8 cellular contexts compared by ENCODE assay signal in the genomic region with DNA sequence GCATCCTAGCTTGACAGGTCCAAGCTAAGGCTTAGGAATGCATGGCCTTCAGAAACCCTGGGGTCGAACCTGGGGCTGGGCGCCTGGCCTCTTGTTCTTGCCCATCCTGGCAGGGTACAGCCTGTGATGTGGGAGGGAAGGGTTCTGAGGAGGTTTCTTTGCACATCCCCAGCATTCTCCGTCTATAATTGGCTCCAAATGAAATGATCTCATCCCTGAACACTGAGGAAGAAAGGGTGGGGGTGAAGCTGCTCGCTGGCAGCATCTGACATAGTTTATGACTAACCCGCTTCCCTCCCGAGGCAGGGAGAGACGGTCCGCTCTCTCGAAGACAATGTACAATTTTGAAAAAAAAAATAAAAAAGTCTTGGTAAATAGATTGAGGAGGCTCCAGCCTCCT.
DNase-seq lines count a peak whose midpoint lies in the region; ATAC-seq, FAIRE-seq and TF ChIP-seq lines count a peak whose summit lies in the region.

No MANE protein-coding gene starts in this region.

- ATAC-seq in right lobe of liver (peak in 3 of 4 donors; percentile 42 to 52 (median 43)), HepG2 (no peak), aorta (ENCODE audit: low FRiP score) (peak; percentile 82)
- no peak for ATAC-seq in stimulated activated memory B cell treated with anti-CD40 and anti-IgM and Interleukin-4, amounts not matched to agents 10 μg/mL and 1 μg/mL and 100 μg/mL, for 72 hours

- no peaks in the 10 kb centered on the region for H3K27me3 ChIP-seq in right lobe of liver
- peaks cover 6 to 38% of the 10 kb centered on the region in 2 experiments; a peak in 3 of 5 replicates for H3K27me3 ChIP-seq in HepG2 (ENCODE audit: control insufficient read depth in 1 of 2, insufficient read depth in 2 of 2, low read length in 2 of 2)
- no peaks in the 10 kb centered on the region for H3K27me3 ChIP-seq in aorta (ENCODE audit: control insufficient read depth in 1 of 2, insufficient read depth in 2 of 2, low read length in 1 of 2)

- H3K27ac ChIP-seq in right lobe of liver (no peak overlapping the region), HepG2 (ENCODE audit: extremely low read length, insufficient read depth, low read length) (no peak overlapping the region), aorta (ENCODE audit: low read depth in 1 of 2, low read length in 2 of 2) (peak overlapping the region in 1 of 2 donors; percentile 13)

- in situ Hi-C loops in HepG2 (cut with HindIII; ENCODE audit: extremely low pct_ligation_motif_present, low pct_unique_long_range_greater_than_20kb): loop anchor here (25.0 kb wide), 1 partner anchor 542 kb away; no protein-coding TSS in a partner anchor
- in situ Hi-C loops in KBM-7 (cut with MboI; ENCODE audit: low pct_unique_long_range_greater_than_20kb, low sequenced_read_pairs): loop anchor here (25.0 kb wide), 2 partner anchors 167 to 542 kb away; no protein-coding TSS in a partner anchor

- no peaks in the 10 kb centered on the region for H3K9me3 Mint-ChIP-seq in chondrocyte (ENCODE audit: low read depth)
- no peaks in the 10 kb centered on the region for H3K9me3 Mint-ChIP-seq in activated CD4-positive, alpha-beta memory T cell treated with anti-CD3 and anti-CD28 coated beads, Interleukin-2, amount 10 ng/mL, durations not matched to agents 7 days and 5 days
- H3K9me3 Mint-ChIP-seq in stimulated activated memory B cell treated with anti-CD40 and anti-IgM and Interleukin-4, amounts not matched to agents 10 μg/mL and 1 μg/mL and 100 μg/mL, for 72 hours: no peaks in the 10 kb centered on the region

- no peaks in the 10 kb centered on the region for H3K36me3 Mint-ChIP-seq in chondrocyte (ENCODE audit: low read depth)
- no peaks in the 10 kb centered on the region for H3K36me3 Mint-ChIP-seq in activated CD4-positive, alpha-beta memory T cell treated with anti-CD3 and anti-CD28 coated beads, Interleukin-2, amount 10 ng/mL, durations not matched to agents 7 days and 5 days (ENCODE audit: low read depth)
- no peaks in the 10 kb centered on the region for H3K36me3 Mint-ChIP-seq in stimulated activated memory B cell treated with anti-CD40 and anti-IgM and Interleukin-4, amounts not matched to agents 10 μg/mL and 1 μg/mL and 100 μg/mL, for 72 hours

- intact Hi-C loops in right lobe of liver (cut with DNase I): no loop called here
- intact Hi-C loops in HepG2 (cut with micrococcal nuclease; ENCODE audit: unreplicated experiment): no loop called here
- intact Hi-C loops in aorta (cut with DNase I): loop anchor here in 1 of 2 donors (10.0 kb wide), 1 partner anchor 50 kb away; no protein-coding TSS in a partner anchor

- TF ChIP-seq CTCF in right lobe of liver (IDR thresholded peaks at IDR 0.05): no peak
- TF ChIP-seq CTCF in HepG2 (CRISPR knock-in tag; IDR thresholded peaks at IDR 0.05): no peak
- no peak for TF ChIP-seq CTCF in chondrocyte (IDR thresholded peaks at IDR 0.05)

- no peak for FAIRE-seq in HepG2 (lab: Jason Lieb, UNC)

- H2AFZ ChIP-seq in HepG2 (ENCODE audit: low read length): no peak overlapping the region

- no peak overlapping the region for H3K9ac ChIP-seq in HepG2 (ENCODE audit: insufficient read depth, low read depth, low read length)

- no peaks in the 10 kb centered on the region for H3K79me2 ChIP-seq in HepG2 (ENCODE audit: insufficient read depth, low read length)

- CTCF ChIA-PET in HepG2 (lab: Yijun Ruan, JAX; ENCODE audit: low intra/inter-chr PET ratio, low total read pairs): interaction anchor here (4.0 kb wide), 1 partner anchor 11 kb away, joined by 12 read pairs; no protein-coding TSS in a partner anchor
- CTCF ChIA-PET in activated CD4-positive, alpha-beta memory T cell treated with anti-CD3 and anti-CD28 coated beads, Interleukin-2, amount 10 ng/mL, durations not matched to agents 7 days and 5 days (lab: Charles Lee): interaction anchor here (1.5 kb wide), 1 partner anchor 10 kb away, joined by 5 read pairs; no protein-coding TSS in a partner anchor

- H3K4me2 ChIP-seq in HepG2 (ENCODE audit: low read depth, low read length): no peak overlapping the region

- H4K20me1 ChIP-seq in HepG2 (ENCODE audit: insufficient read depth, low read length): no peaks in the 10 kb centered on the region; the same call in 1 of the 2 replicates

- no TSS peak for BruUV-seq in HepG2 (replicated peaks; lab: Mats Ljungman, UMichigan)

- H3K27me3 Mint-ChIP-seq in chondrocyte (ENCODE audit: low read depth): no peaks in the 10 kb centered on the region
- peaks cover 25% of the 10 kb centered on the region for H3K27me3 Mint-ChIP-seq in activated CD4-positive, alpha-beta memory T cell treated with anti-CD3 and anti-CD28 coated beads, Interleukin-2, amount 10 ng/mL, durations not matched to agents 7 days and 5 days
- peaks cover 48% of the 10 kb centered on the region for H3K27me3 Mint-ChIP-seq in stimulated activated memory B cell treated with anti-CD40 and anti-IgM and Interleukin-4, amounts not matched to agents 10 μg/mL and 1 μg/mL and 100 μg/mL, for 72 hours

- H3K4me3 Mint-ChIP-seq in chondrocyte (ENCODE audit: unreplicated experiment): no peak overlapping the region
- no peak overlapping the region for H3K4me3 Mint-ChIP-seq in activated CD4-positive, alpha-beta memory T cell treated with anti-CD3 and anti-CD28 coated beads, Interleukin-2, amount 10 ng/mL, durations not matched to agents 7 days and 5 days
- H3K4me3 Mint-ChIP-seq in stimulated activated memory B cell treated with anti-CD40 and anti-IgM and Interleukin-4, amounts not matched to agents 10 μg/mL and 1 μg/mL and 100 μg/mL, for 72 hours: no peak overlapping the region

- H3K4me1 ChIP-seq in right lobe of liver: no peaks in the 10 kb centered on the region
- H3K4me1 ChIP-seq in HepG2 (ENCODE audit: insufficient read depth, low read length): no peaks in the 10 kb centered on the region
- no peaks in the 10 kb centered on the region for H3K4me1 ChIP-seq in aorta (ENCODE audit: control insufficient read depth in 1 of 2, insufficient read depth in 2 of 2, low read length in 2 of 2)

- H3K9me3 ChIP-seq in right lobe of liver: no peaks in the 10 kb centered on the region
- H3K9me3 ChIP-seq in HepG2 (ENCODE audit: low read length): no peaks in the 10 kb centered on the region
- no peaks in the 10 kb centered on the region for H3K9me3 ChIP-seq in aorta (ENCODE audit: control insufficient read depth, low read length)

- DNase-seq in right lobe of liver (no peak), HepG2 (ENCODE audit: low spot score) (no peak), chondrocyte (ENCODE audit: low spot score) (no peak), lung microvascular endothelial cell (ENCODE audit: low read depth in 2 of 2) (peak; percentile 31 to 93), aorta (peak; percentile 75 to 84), KBM-7 (no peak)
- no peak for DNase-seq in activated CD4-positive, alpha-beta memory T cell treated with anti-CD3 and anti-CD28 coated beads, Interleukin-2, amount 10 ng/mL, durations not matched to agents 7 days and 5 days

- POLR2A ChIA-PET in HepG2 (lab: Yijun Ruan, JAX): no interaction called here
- POLR2A ChIA-PET in activated CD4-positive, alpha-beta memory T cell treated with anti-CD3 and anti-CD28 coated beads, Interleukin-2, amount 10 ng/mL, durations not matched to agents 7 days and 5 days (lab: Charles Lee): no interaction called here

- TF ChIP-seq RAD21 in HepG2 (CRISPR knock-in tag; IDR thresholded peaks at IDR 0.05): no peak

- TF ChIP-seq EP300 in HepG2 (IDR thresholded peaks at IDR 0.05; ENCODE audit: low read depth in 2 of 2, low read length in 2 of 2) (no peak), HepG2 (CRISPR knock-in tag; IDR thresholded peaks at IDR 0.05; ENCODE audit: borderline replicate concordance) (no peak)

- H3K36me3 ChIP-seq in right lobe of liver (no peaks in the 10 kb centered on the region), HepG2 (replicated peaks in 1 of 2; ENCODE audit: control insufficient read depth in 1 of 2, insufficient read depth in 2 of 2, low read length in 2 of 2) (no peaks in the 10 kb centered on the region), aorta (ENCODE audit: control insufficient read depth in 1 of 2, insufficient read depth in 2 of 2, low read length in 1 of 2) (no peaks in the 10 kb centered on the region)

- H3K4me1 Mint-ChIP-seq in chondrocyte (ENCODE audit: low read depth): peaks cover 56% of the 10 kb centered on the region
- H3K4me1 Mint-ChIP-seq in activated CD4-positive, alpha-beta memory T cell treated with anti-CD3 and anti-CD28 coated beads, Interleukin-2, amount 10 ng/mL, durations not matched to agents 7 days and 5 days: no peaks in the 10 kb centered on the region
- peaks cover 16% of the 10 kb centered on the region for H3K4me1 Mint-ChIP-seq in stimulated activated memory B cell treated with anti-CD40 and anti-IgM and Interleukin-4, amounts not matched to agents 10 μg/mL and 1 μg/mL and 100 μg/mL, for 72 hours

- peak overlapping the region; percentile 92 for H3K27ac Mint-ChIP-seq in chondrocyte (ENCODE audit: unreplicated experiment)
- H3K27ac Mint-ChIP-seq in activated CD4-positive, alpha-beta memory T cell treated with anti-CD3 and anti-CD28 coated beads, Interleukin-2, amount 10 ng/mL, durations not matched to agents 7 days and 5 days: no peak overlapping the region
- H3K27ac Mint-ChIP-seq in stimulated activated memory B cell treated with anti-CD40 and anti-IgM and Interleukin-4, amounts not matched to agents 10 μg/mL and 1 μg/mL and 100 μg/mL, for 72 hours: no peak overlapping the region

- H3K4me3 ChIP-seq in right lobe of liver: no peak overlapping the region
- H3K4me3 ChIP-seq in HepG2 (replicated peaks in 1 of 3; ENCODE audit: insufficient read depth in 1 of 3, low read depth in 2 of 3, low read length in 3 of 3): no peak overlapping the region
- no peak overlapping the region for H3K4me3 ChIP-seq in aorta (ENCODE audit: low read length in 2 of 2)

- TF ChIP-seq POLR2A in right lobe of liver (IDR thresholded peaks at IDR 0.05) (no peak), HepG2 (IDR thresholded peaks at IDR 0.05; ENCODE audit: insufficient read depth in 1 of 2, low read depth in 2 of 2, low read length in 2 of 2) (no peak)

- WGBS in right lobe of liver (ENCODE audit: insufficient coverage, low coverage, low lambda C conversion rate, missing lambda C conversion rate): 81% methylated on average over 5 of the region's 9 CpGs
- 33% methylated on average over 9 of the region's 9 CpGs for WGBS in HepG2 (ENCODE audit: low lambda C conversion rate)
- 6% methylated on average over 9 of the region's 9 CpGs for WGBS in aorta, 2 donors

TF ChIP-seq in HepG2, 621 proteins besides CTCF, POLR2A, EP300 and RAD21:
- TF ChIP-seq TARDBP (CRISPR knock-in tag; IDR thresholded peaks at IDR 0.05): no peak

Comparison
In these comparisons a context has a peak if more than half of its experiments do, and no peak if none do; other contexts are left out.
1. ATAC-seq: peak in right lobe of liver (3 of 4) and aorta (single experiment); none in HepG2 (single experiment) and stimulated activated memory B cell treated with anti-CD40 and anti-IgM and Interleukin-4, amounts not matched to agents 10 μg/mL and 1 μg/mL and 100 μg/mL, for 72 hours (single experiment).
2. DNase-seq: peak in lung microvascular endothelial cell (2 of 2) and aorta (2 of 2); none in right lobe of liver (0 of 3), HepG2 (single experiment), chondrocyte (single experiment), activated CD4-positive, alpha-beta memory T cell treated with anti-CD3 and anti-CD28 coated beads, Interleukin-2, amount 10 ng/mL, durations not matched to agents 7 days and 5 days (single experiment) and KBM-7 (single experiment).